ENCODE assay signal across 31 cellular contexts in genomic region chr19:19279062-19279612, GRCh38. TPM values are rescaled to one million over a fixed set of nuclear protein-coding genes. Genes with fewer than 3 reads are reported as not detected.
"Had no signal": no experiment of that assay in that cellular context is flagged by ENCODE, and none has a peak within 500 bp of the region (broad histone marks: within the 10 kb centered on the region; RNA-seq: fewer than 3 reads in every experiment).

No MANE protein-coding gene starts in this region.

- H3K27ac ChIP-seq: adrenal gland, body of pancreas, epithelial cell of prostate, esophagus squamous epithelium, gastroesophageal sphincter had no signal

- H3K4me1 ChIP-seq: adrenal gland, esophagus squamous epithelium, gastroesophageal sphincter had no signal

- H3K9me3 ChIP-seq: adrenal gland, body of pancreas, esophagus squamous epithelium, gastroesophageal sphincter had no signal

- H3K4me3 ChIP-seq: adrenal gland, body of pancreas, esophagus squamous epithelium, gastroesophageal sphincter had no signal

- DNase-seq: activated CD4-positive, alpha-beta T cell treated with anti-CD3 and anti-CD28 coated beads for 1 hour; activated CD4-positive, alpha-beta T cell treated with anti-CD3 and anti-CD28 coated beads for 4 hours; activated CD4-positive, alpha-beta T cell treated with anti-CD3 and anti-CD28 coated beads, Interleukin-2, amount 10 ng/mL, durations not matched to agents 7 days and 5 days; activated CD4-positive, alpha-beta T cell treated with anti-CD3 and anti-CD28 coated beads, Interleukin-2, amount 50 U/mL, for 4 hours; activated CD8-positive, alpha-beta memory T cell treated with anti-CD3 and anti-CD28 coated beads for 24 hours; activated CD8-positive, alpha-beta T cell treated with anti-CD3 and anti-CD28 coated beads for 36 hours; activated effector memory CD4-positive, alpha-beta T cell treated with Interleukin-2 at 50 U/mL for 16 hours; activated gamma-delta T cell treated with Interleukin-2 at 50 U/mL for 16 hours; activated naive CD4-positive, alpha-beta T cell treated with anti-CD3 and anti-CD28 coated beads, Interleukin-2, amount 50 U/mL, for 16 hours; activated naive CD4-positive, alpha-beta T cell treated with Interleukin-2 at 50 U/mL for 16 hours; activated naive CD8-positive, alpha-beta T cell treated with anti-CD3 and anti-CD28 coated beads, Interleukin-2, amount 50 U/mL, for 24 hours; activated T-cell treated with anti-CD3 and anti-CD28 coated beads, Interleukin-2, amount 50 U/mL, for 4 hours; aorta; body of pancreas; caudate nucleus; cortex of kidney; dermis blood vessel endothelial cell; effector CD4-positive, alpha-beta T cell; effector memory CD8-positive, alpha-beta T cell; esophagus squamous epithelium; foreskin melanocyte; head of caudate nucleus; T-helper 2 cell had no signal

- FAIRE-seq: colon had no signal

- ATAC-seq: activated CD8-positive, alpha-beta T cell treated with anti-CD3 and anti-CD28 coated beads for 36 hours; activated naive CD8-positive, alpha-beta T cell treated with anti-CD3 and anti-CD28 coated beads, Interleukin-2, amount 50 U/mL, for 24 hours; activated T-cell treated with anti-CD3 and anti-CD28 coated beads, Interleukin-2, amount 50 U/mL, for 4 hours; activated T-helper 17 cell treated with anti-CD3 and anti-CD28 coated beads, Interleukin-2, amount 50 U/mL, for 72 hours; body of pancreas; effector memory CD8-positive, alpha-beta T cell; gastroesophageal sphincter; WTC11 had no signal

- H3K27me3 ChIP-seq: adrenal gland, body of pancreas had no signal

RNA-seq across cellular contexts. Expression of gene TM6SF2, which starts 6.0 kb away (rescaled TPM):
- total RNA-seq: activated CD4-positive, alpha-beta T cell treated with anti-CD3 and anti-CD28 coated beads, Interleukin-2, amount 10 ng/mL, durations not matched to agents 7 days and 5 days; activated CD8-positive, alpha-beta T cell treated with anti-CD3 and anti-CD28 coated beads for 36 hours; activated T-cell treated with anti-CD3 and anti-CD28 coated beads, Interleukin-2, amount 50 U/mL, for 4 hours; activated T-helper 17 cell treated with anti-CD3 and anti-CD28 coated beads, Interleukin-2, amount 50 U/mL, for 72 hours; body of pancreas; dermis blood vessel endothelial cell; gastroesophageal sphincter; glomerular endothelial cell; T-helper 1 cell treated with Interleukin-12 subunit alpha and Interleukin-12 subunit beta and Interleukin-4 antibody, amounts not matched to agents 30 ng/mL and 1 ng/mL, for 36 hours had no signal
